Comparison of ENCODE assay signal across 32 cellular contexts in the genomic region with DNA sequence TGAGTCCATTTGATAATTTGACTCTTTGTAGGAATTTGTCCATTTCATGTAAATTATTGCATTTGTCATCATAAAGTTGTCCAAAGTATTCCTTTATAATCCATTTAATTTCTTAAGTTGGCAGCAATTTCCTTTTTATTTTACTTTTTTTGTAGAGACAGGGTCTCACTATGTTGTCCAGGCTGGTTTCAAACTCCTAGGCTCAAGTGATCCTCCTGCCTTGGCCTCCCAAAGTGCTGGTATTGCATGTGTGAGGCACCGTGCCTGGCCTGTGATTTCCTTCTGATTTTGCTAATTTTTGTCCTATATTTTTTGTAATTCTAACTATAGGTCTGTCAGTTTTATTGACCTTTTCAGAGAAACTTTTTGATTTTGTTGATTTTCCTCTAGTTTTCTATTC.
"Had no signal": no experiment of that assay in that cellular context is flagged by ENCODE, and none has a peak within 500 bp of the region (broad histone marks: within the 10 kb centered on the region; RNA-seq: fewer than 3 reads in every experiment).

No MANE protein-coding gene starts in this region.

- H3K4me1 ChIP-seq: body of pancreas, breast epithelium had no signal

- FAIRE-seq: astrocyte, colon, TTC549 had no signal

- DNase-seq: activated CD4-positive, alpha-beta memory T cell treated with anti-CD3 and anti-CD28 coated beads, Interleukin-2, amount 10 ng/mL, durations not matched to agents 7 days and 5 days; activated CD4-positive, alpha-beta T cell treated with anti-CD3 and anti-CD28 coated beads for 1 hour; activated CD4-positive, alpha-beta T cell treated with anti-CD3 and anti-CD28 coated beads for 36 hours; activated CD4-positive, alpha-beta T cell treated with anti-CD3 and anti-CD28 coated beads for 48 hours; activated CD4-positive, alpha-beta T cell treated with anti-CD3 and anti-CD28 coated beads, Interleukin-2, amount 10 ng/mL, durations not matched to agents 7 days and 5 days; activated CD4-positive, alpha-beta T cell treated with anti-CD3 and anti-CD28 coated beads, Interleukin-2, amount 50 U/mL, for 48 hours; activated CD4-positive, CD25-positive, alpha-beta regulatory T cell; activated CD8-positive, alpha-beta memory T cell treated with anti-CD3 and anti-CD28 coated beads for 24 hours; activated CD8-positive, alpha-beta memory T cell treated with anti-CD3 and anti-CD28 coated beads, Interleukin-2, amount 10 ng/mL, durations not matched to agents 7 days and 5 days; activated CD8-positive, alpha-beta memory T cell treated with anti-CD3 and anti-CD28 coated beads, Interleukin-2, amount 50 U/mL, for 48 hours; activated CD8-positive, alpha-beta T cell treated with anti-CD3 and anti-CD28 coated beads, Interleukin-2, amount 10 ng/mL, durations not matched to agents 7 days and 5 days; activated effector memory CD4-positive, alpha-beta T cell treated with anti-CD3 and anti-CD28 coated beads, Interleukin-2, amount 50 U/mL, for 16 hours; activated gamma-delta T cell treated with Interleukin-2 at 50 U/mL for 16 hours; activated naive CD4-positive, alpha-beta T cell; activated naive CD4-positive, alpha-beta T cell treated with anti-CD3 and anti-CD28 coated beads for 36 hours; activated naive CD4-positive, alpha-beta T cell treated with anti-CD3 and anti-CD28 coated beads, Interleukin-2, amount 50 U/mL, for 16 hours; activated naive CD8-positive, alpha-beta T cell treated with anti-CD3 and anti-CD28 coated beads for 36 hours; activated T-cell treated with anti-CD3 and anti-CD28 coated beads, Interleukin-2, amount 50 U/mL, for 4 hours; adrenal gland; amniotic stem cell; aorta; body of pancreas; brain microvascular endothelial cell; central memory CD4-positive, alpha-beta T cell; T-helper 1 cell had no signal

- H3K27ac ChIP-seq: adrenal gland, body of pancreas, brain microvascular endothelial cell, breast epithelium had no signal

- ATAC-seq: activated CD4-positive, alpha-beta T cell treated with anti-CD3 and anti-CD28 coated beads for 36 hours; activated CD4-positive, CD25-positive, alpha-beta regulatory T cell treated with anti-CD3 and anti-CD28 coated beads, Interleukin-2, amount 50 U/mL, for 24 hours; activated CD8-positive, alpha-beta memory T cell treated with anti-CD3 and anti-CD28 coated beads, Interleukin-2, amount 10 ng/mL, durations not matched to agents 7 days and 5 days; activated CD8-positive, alpha-beta T cell treated with anti-CD3 and anti-CD28 coated beads, Interleukin-2, amount 10 ng/mL, durations not matched to agents 7 days and 5 days; activated naive CD4-positive, alpha-beta T cell treated with anti-CD3 and anti-CD28 coated beads, Interleukin-2, amount 50 U/mL, for 72 hours; activated T-cell treated with anti-CD3 and anti-CD28 coated beads, Interleukin-2, amount 50 U/mL, for 4 hours; body of pancreas had no signal

- H3K27me3 ChIP-seq: adrenal gland, body of pancreas, brain microvascular endothelial cell, breast epithelium had no signal

- H3K9me3 ChIP-seq: adrenal gland, body of pancreas, breast epithelium had no signal

- H3K4me3 ChIP-seq: adrenal gland, body of pancreas, breast epithelium had no signal

- H3K36me3 ChIP-seq: adrenal gland, brain microvascular endothelial cell, breast epithelium had no signal

- H3K27me3 Mint-ChIP-seq: activated CD4-positive, alpha-beta memory T cell treated with anti-CD3 and anti-CD28 coated beads, Interleukin-2, amount 10 ng/mL, durations not matched to agents 7 days and 5 days; activated CD4-positive, alpha-beta T cell treated with anti-CD3 and anti-CD28 coated beads for 36 hours; activated CD4-positive, alpha-beta T cell treated with anti-CD3 and anti-CD28 coated beads, Interleukin-2, amount 10 ng/mL, durations not matched to agents 7 days and 5 days; activated CD8-positive, alpha-beta memory T cell treated with anti-CD3 and anti-CD28 coated beads, Interleukin-2, amount 10 ng/mL, durations not matched to agents 7 days and 5 days; activated naive CD8-positive, alpha-beta T cell treated with anti-CD3 and anti-CD28 coated beads for 36 hours had no signal

- H3K9me3 Mint-ChIP-seq: activated CD4-positive, alpha-beta memory T cell treated with anti-CD3 and anti-CD28 coated beads, Interleukin-2, amount 10 ng/mL, durations not matched to agents 7 days and 5 days had no signal

- H3K4me3 Mint-ChIP-seq: activated CD4-positive, alpha-beta memory T cell treated with anti-CD3 and anti-CD28 coated beads, Interleukin-2, amount 10 ng/mL, durations not matched to agents 7 days and 5 days; activated CD4-positive, alpha-beta T cell treated with anti-CD3 and anti-CD28 coated beads for 36 hours; activated CD4-positive, alpha-beta T cell treated with anti-CD3 and anti-CD28 coated beads, Interleukin-2, amount 10 ng/mL, durations not matched to agents 7 days and 5 days; activated CD8-positive, alpha-beta memory T cell treated with anti-CD3 and anti-CD28 coated beads, Interleukin-2, amount 10 ng/mL, durations not matched to agents 7 days and 5 days; activated CD8-positive, alpha-beta T cell treated with anti-CD3 and anti-CD28 coated beads, Interleukin-2, amount 10 ng/mL, durations not matched to agents 7 days and 5 days; activated naive CD4-positive, alpha-beta T cell treated with anti-CD3 and anti-CD28 coated beads for 36 hours; activated naive CD8-positive, alpha-beta T cell treated with anti-CD3 and anti-CD28 coated beads for 36 hours; activated T-cell treated with anti-CD3 and anti-CD28 coated beads, Interleukin-2, amount 50 U/mL, for 4 hours; T-helper 1 cell treated with Interleukin-12 subunit alpha and Interleukin-12 subunit beta and Interleukin-4 antibody, amounts not matched to agents 30 μg/mL and 1 μg/mL, for 36 hours had no signal

- H3K27ac Mint-ChIP-seq: activated CD4-positive, alpha-beta memory T cell treated with anti-CD3 and anti-CD28 coated beads, Interleukin-2, amount 10 ng/mL, durations not matched to agents 7 days and 5 days; activated CD4-positive, alpha-beta T cell treated with anti-CD3 and anti-CD28 coated beads for 36 hours; activated CD4-positive, alpha-beta T cell treated with anti-CD3 and anti-CD28 coated beads, Interleukin-2, amount 10 ng/mL, durations not matched to agents 7 days and 5 days; activated CD8-positive, alpha-beta memory T cell treated with anti-CD3 and anti-CD28 coated beads, Interleukin-2, amount 10 ng/mL, durations not matched to agents 7 days and 5 days; activated CD8-positive, alpha-beta T cell treated with anti-CD3 and anti-CD28 coated beads, Interleukin-2, amount 10 ng/mL, durations not matched to agents 7 days and 5 days; activated naive CD4-positive, alpha-beta T cell treated with anti-CD3 and anti-CD28 coated beads for 36 hours; activated naive CD8-positive, alpha-beta T cell treated with anti-CD3 and anti-CD28 coated beads for 36 hours; T-helper 1 cell treated with Interleukin-12 subunit alpha and Interleukin-12 subunit beta and Interleukin-4 antibody, amounts not matched to agents 30 μg/mL and 1 μg/mL, for 36 hours had no signal
